ENCODE assay signal across 17 cellular contexts in genomic region chr11:13942908-13943505, GRCh38. TPM values are rescaled to one million over a fixed set of nuclear protein-coding genes. Genes with fewer than 3 reads are reported as not detected.
DNase-seq lines count a peak whose midpoint lies in the region; ATAC-seq and TF ChIP-seq lines count a peak whose summit lies in the region.
"Had no signal": no experiment of that assay in that cellular context is flagged by ENCODE, and none has a peak within 500 bp of the region (broad histone marks: within the 10 kb centered on the region; RNA-seq: fewer than 3 reads in every experiment).

No MANE protein-coding gene starts in this region.

- no peaks in the 10 kb centered on the region for H3F3A ChIP-seq in PC-3 (ENCODE audit: low read length, unreplicated experiment)

- TF ChIP-seq CTCF in PC-3 (conservative IDR thresholded peaks at IDR 0.05; ENCODE audit: low read depth, low read length) (no peak), epithelial cell of esophagus (IDR thresholded peaks at IDR 0.05; ENCODE audit: insufficient read depth, low read depth, low read length, missing control alignments) (no peak), nephron progenitor cell (IDR thresholded peaks at IDR 0.05) (no peak), BE2C (IDR thresholded peaks at IDR 0.05; ENCODE audit: low read depth, low read length) (no peak)

- H3K27ac Mint-ChIP-seq in nephron progenitor cell = peak overlapping the region; percentile 91
- H3K27ac Mint-ChIP-seq: activated CD4-positive, alpha-beta T cell treated with anti-CD3 and anti-CD28 coated beads, Interleukin-2, amount 10 ng/mL, durations not matched to agents 24 days and 14 days; activated T-cell treated with anti-CD3 and anti-CD28 coated beads, Interleukin-2, amount 50 U/mL, for 72 hours had no signal

- no peak overlapping the region for H3K9ac ChIP-seq in PC-3 (ENCODE audit: low read length)
- H3K9ac ChIP-seq: BLaER1 treated with 17β-estradiol and CSF1 and Interleukin-3, amounts not matched to agents 10 nM and 100 nM had no signal

- H3K4me3 ChIP-seq in PC-3 (ENCODE audit: low read length) (no peak overlapping the region), epithelial cell of esophagus (ENCODE audit: low read length) (no peak overlapping the region), BE2C (ENCODE audit: low read depth, low read length) (no peak overlapping the region)
- H3K4me3 ChIP-seq: BLaER1 treated with 17β-estradiol and CSF1 and Interleukin-3, amounts not matched to agents 10 nM and 100 nM; K562; Peyer's patch; tibial artery had no signal

- H2AFZ ChIP-seq in PC-3 (ENCODE audit: low read length) = no peak overlapping the region

- H3K4me2 ChIP-seq in PC-3 (ENCODE audit: low read length) = peak overlapping the region; percentile 62

- H3K4me1 ChIP-seq in PC-3 (ENCODE audit: insufficient read depth, low read length) (peaks cover 34% of the 10 kb centered on the region), BE2C (no peaks in the 10 kb centered on the region)
- H3K4me1 ChIP-seq: Peyer's patch, tibial artery had no signal

- DNase-seq in EL (peak; percentile 76), PC-3 (peak; percentile 74), epithelial cell of esophagus (ENCODE audit: low read depth) (peak; percentile 79), nephron progenitor cell (no peak), Right ventricle myocardium superior (no peak), BE2C (no peak)
- DNase-seq: activated CD4-positive, alpha-beta T cell treated with anti-CD3 and anti-CD28 coated beads, Interleukin-2, amount 10 ng/mL, durations not matched to agents 24 days and 14 days; activated T-cell treated with anti-CD3 and anti-CD28 coated beads, Interleukin-2, amount 50 U/mL, for 72 hours; DMS79 treated with DMSO at 0.1 percent for 48 hours; NCI-H1436; NCI-H524; Peyer's patch; tibial artery had no signal

- H3K9me3 ChIP-seq in PC-3 (ENCODE audit: low read length) (no peaks in the 10 kb centered on the region), BE2C (no peaks in the 10 kb centered on the region)
- H3K9me3 ChIP-seq: Peyer's patch, tibial artery had no signal

- BruUV-seq in PC-3 (replicated peaks; lab: Mats Ljungman, UMichigan) = no TSS peak

- H3K9me2 ChIP-seq in PC-3 (replicated peaks; ENCODE audit: low read length) = no peaks in the 10 kb centered on the region

- peaks cover 22% of the 10 kb centered on the region for H3K9me3 Mint-ChIP-seq in nephron progenitor cell

- intact Hi-C loops in PC-3 (cut with micrococcal nuclease) = no loop called here
- intact Hi-C loops in Right ventricle myocardium superior (cut with DNase I) = no loop called here

- H3K36me3 ChIP-seq in PC-3 (ENCODE audit: low read depth, low read length) = no peaks in the 10 kb centered on the region
- H3K36me3 ChIP-seq in BE2C = no peaks in the 10 kb centered on the region
- H3K36me3 ChIP-seq: BLaER1 treated with 17β-estradiol and CSF1 and Interleukin-3, amounts not matched to agents 10 nM and 100 nM; Peyer's patch; tibial artery had no signal

- no peaks in the 10 kb centered on the region for H3K27me3 ChIP-seq in PC-3 (ENCODE audit: low read length)
- no peaks in the 10 kb centered on the region for H3K27me3 ChIP-seq in BE2C
- H3K27me3 ChIP-seq: BLaER1 treated with 17β-estradiol and CSF1 and Interleukin-3, amounts not matched to agents 10 nM and 100 nM; Peyer's patch had no signal

- peaks cover 84% of the 10 kb centered on the region for H3K4me1 Mint-ChIP-seq in nephron progenitor cell

- peak overlapping the region; percentile 53 for H3K27ac ChIP-seq in PC-3 (ENCODE audit: low read length)
- H3K27ac ChIP-seq: BLaER1 treated with 17β-estradiol and CSF1 and Interleukin-3, amounts not matched to agents 10 nM and 100 nM; Peyer's patch; tibial artery had no signal

- CTCF ChIA-PET in PC-3 (lab: Charles Lee) = no interaction called here

- H3K27me3 Mint-ChIP-seq in nephron progenitor cell (ENCODE audit: low read depth, poor library complexity) = no peaks in the 10 kb centered on the region

- POLR2A ChIA-PET in PC-3 (lab: Charles Lee; ENCODE audit: unreplicated experiment) = no interaction called here

- no peaks in the 10 kb centered on the region for H4K20me1 ChIP-seq in PC-3 (ENCODE audit: low read length)
- H4K20me1 ChIP-seq: BLaER1 treated with 17β-estradiol and CSF1 and Interleukin-3, amounts not matched to agents 10 nM and 100 nM had no signal

- peak overlapping the region; percentile 53 for H3K4me3 Mint-ChIP-seq in nephron progenitor cell
- H3K4me3 Mint-ChIP-seq: activated CD4-positive, alpha-beta T cell treated with anti-CD3 and anti-CD28 coated beads, Interleukin-2, amount 10 ng/mL, durations not matched to agents 24 days and 14 days; activated T-cell treated with anti-CD3 and anti-CD28 coated beads, Interleukin-2, amount 50 U/mL, for 72 hours had no signal

- H3K79me2 ChIP-seq in PC-3 (ENCODE audit: low read length) = no peaks in the 10 kb centered on the region

- ATAC-seq in PC-3 (peak; percentile 82), Right ventricle myocardium superior (ENCODE audit: poor library complexity) (no peak), HG03108 (IDR thresholded peaks at IDR 0.05; ENCODE audit: unreplicated experiment) (no peak), HG02884 (IDR thresholded peaks at IDR 0.05; ENCODE audit: unreplicated experiment) (no peak)
- ATAC-seq: activated T-cell treated with anti-CD3 and anti-CD28 coated beads, Interleukin-2, amount 50 U/mL, for 72 hours; K562 had no signal

- H3K36me3 Mint-ChIP-seq in nephron progenitor cell (ENCODE audit: low read depth) = peaks cover 10% of the 10 kb centered on the region

RNA-seq across cellular contexts. Expression of gene SPON1, which starts 19.5 kb away (rescaled TPM):
- not detected in 2 replicates for total RNA-seq in PC-3 (2014; rRNA removed)
- 3.0 TPM for total RNA-seq in Right ventricle myocardium superior
- polyA plus RNA-seq in BE2C (2012; ENCODE audit: insufficient read depth, insufficient read length, low read depth) = not detected
- total RNA-seq: K562 had no signal

Comparison
In these comparisons a context has a peak if more than half of its experiments do, and no peak if none do; other contexts are left out.
1. DNase-seq: peak in EL (single experiment), PC-3 (single experiment) and epithelial cell of esophagus (single experiment); none in nephron progenitor cell (single experiment), Right ventricle myocardium superior (single experiment) and BE2C (single experiment).